ENCODE assay signal across 26 cellular contexts in the genomic region with DNA sequence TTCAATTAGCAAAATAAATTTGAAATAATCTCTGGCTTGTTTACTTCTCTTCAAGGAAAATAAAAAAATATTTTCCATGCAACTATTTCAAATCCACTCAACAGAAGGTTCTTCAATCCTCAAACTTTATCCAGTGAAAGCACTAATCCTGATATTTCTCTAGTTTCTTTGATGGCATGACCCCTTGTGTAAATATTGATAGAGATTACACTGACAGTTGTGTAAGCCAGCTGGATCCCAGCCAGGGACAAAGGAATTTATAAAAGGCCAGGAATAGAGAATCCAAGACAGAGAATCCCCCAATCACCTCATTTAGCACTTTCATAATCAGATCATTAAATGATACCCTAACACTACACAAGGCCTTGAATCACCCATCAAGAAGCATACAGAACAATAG.
DNase-seq lines count a peak whose midpoint lies in the region; ATAC-seq, FAIRE-seq and TF ChIP-seq lines count a peak whose summit lies in the region.
"Had no signal": no experiment of that assay in that cellular context is flagged by ENCODE, and none has a peak within 500 bp of the region (broad histone marks: within the 10 kb centered on the region; RNA-seq: fewer than 3 reads in every experiment).

No MANE protein-coding gene starts in this region.

- no peaks in the 10 kb centered on the region for H3K36me3 Mint-ChIP-seq in activated CD4-positive, alpha-beta T cell treated with anti-CD3 and anti-CD28 coated beads for 36 hours (ENCODE audit: low read depth)
- H3K36me3 Mint-ChIP-seq: memory B cell had no signal

- H3K9me2 ChIP-seq in PC-3 (replicated peaks; ENCODE audit: low read length): no peaks in the 10 kb centered on the region

- no TSS peak for BruUV-seq in PC-3 (replicated peaks; lab: Mats Ljungman, UMichigan)

- H3K4me1 Mint-ChIP-seq in activated CD4-positive, alpha-beta T cell treated with anti-CD3 and anti-CD28 coated beads for 36 hours: peaks cover 3% of the 10 kb centered on the region
- H3K4me1 Mint-ChIP-seq: memory B cell had no signal

- no peaks in the 10 kb centered on the region for H4K20me1 ChIP-seq in PC-3 (ENCODE audit: low read length)

- DNase-seq in A549 (ENCODE audit: low read depth in 1 of 2, low spot score in 1 of 2): peak in 1 of 2 experiments; percentile 57
- DNase-seq in COR-L47 (lab: John Stamatoyannopoulos, UW): peak; percentile 44
- peak; percentile 52 for DNase-seq in PC-3
- DNase-seq in fibroblast of pulmonary artery (ENCODE audit: low read depth): peak; percentile 44
- DNase-seq in activated CD4-positive, alpha-beta T cell treated with anti-CD3 and anti-CD28 coated beads for 36 hours: no peak
- DNase-seq in superior temporal gyrus (ENCODE audit: extremely low spot score): no peak
- DNase-seq in NCI-H446 treated with DMSO at 0.1 percent for 48 hours (lab: John Stamatoyannopoulos, UW): no peak
- DNase-seq in activated CD4-positive, CD25-positive, alpha-beta regulatory T cell (lab: John Stamatoyannopoulos, UW): no peak
- DNase-seq: activated CD4-positive, alpha-beta T cell treated with anti-CD3 and anti-CD28 coated beads, Interleukin-2, amount 50 U/mL, for 4 hours; activated naive CD4-positive, alpha-beta T cell treated with Interleukin-2 at 50 U/mL for 16 hours; activated T-cell treated with anti-CD3 and anti-CD28 coated beads for 4 hours; AML-193; anterior cingulate cortex; effector memory CD8-positive, alpha-beta T cell; glutamatergic neuron; NCI-H1092 treated with DMSO at 0.1 percent for 48 hours; nephron progenitor cell; posterior cingulate gyrus; SIG-M5; stimulated activated CD4-positive, alpha-beta T cell treated with anti-CD3 and anti-CD28 coated beads, Interleukin-4, amount 100 ng/mL, for 1 hour; T-helper 17 cell; upper lobe of right lung had no signal

- peak in 1 of 2 experiments; percentile 39; a peak in 2 of 6 replicates for ATAC-seq in A549
- no peak for ATAC-seq in PC-3
- ATAC-seq in activated CD4-positive, alpha-beta T cell treated with anti-CD3 and anti-CD28 coated beads for 36 hours: no peak
- ATAC-seq: effector memory CD8-positive, alpha-beta T cell; T-helper 17 cell; upper lobe of right lung had no signal

- H3K4me1 ChIP-seq in A549 (peaks cover 26% of the 10 kb centered on the region), PC-3 (ENCODE audit: insufficient read depth, low read length) (peaks cover 27% of the 10 kb centered on the region)

- no peak for FAIRE-seq in A549 (lab: Jason Lieb, UNC)
- FAIRE-seq: H1 had no signal

- no peak overlapping the region for H3K9ac ChIP-seq in PC-3 (ENCODE audit: low read length)
- H3K9ac ChIP-seq: KMS-11 had no signal

- H3K9me3 Mint-ChIP-seq in activated CD4-positive, alpha-beta T cell treated with anti-CD3 and anti-CD28 coated beads for 36 hours (ENCODE audit: low read depth): no peaks in the 10 kb centered on the region
- H3K9me3 Mint-ChIP-seq: effector memory CD8-positive, alpha-beta T cell; memory B cell had no signal

- peaks cover 2% of the 10 kb centered on the region for H3K27me3 Mint-ChIP-seq in activated CD4-positive, alpha-beta T cell treated with anti-CD3 and anti-CD28 coated beads for 36 hours

- no peak for TF ChIP-seq RAD21 in A549 (conservative IDR thresholded peaks at IDR 0.05 in 1 of 2, IDR thresholded peaks at IDR 0.05 in 1 of 2)

- POLR2A ChIA-PET in A549 (lab: Yijun Ruan, JAX): no interaction called here
- POLR2A ChIA-PET in PC-3 (lab: Charles Lee; ENCODE audit: unreplicated experiment): no interaction called here
- POLR2A ChIA-PET in activated CD4-positive, alpha-beta T cell treated with anti-CD3 and anti-CD28 coated beads for 36 hours (lab: Charles Lee): no interaction called here

- no peak for TF ChIP-seq POLR2A in A549 (IDR thresholded peaks at IDR 0.05; ENCODE audit: low read length)

- no peak overlapping the region for H3K4me3 Mint-ChIP-seq in activated CD4-positive, alpha-beta T cell treated with anti-CD3 and anti-CD28 coated beads for 36 hours
- H3K4me3 Mint-ChIP-seq: effector memory CD8-positive, alpha-beta T cell; memory B cell; nephron progenitor cell; T-helper 17 cell had no signal

- no peak overlapping the region for H3K27ac Mint-ChIP-seq in activated CD4-positive, alpha-beta T cell treated with anti-CD3 and anti-CD28 coated beads for 36 hours
- H3K27ac Mint-ChIP-seq: effector memory CD8-positive, alpha-beta T cell; memory B cell; nephron progenitor cell; T-helper 17 cell had no signal

- no peaks in the 10 kb centered on the region for H3F3A ChIP-seq in PC-3 (ENCODE audit: low read length, unreplicated experiment)

- intact Hi-C loops in PC-3 (cut with micrococcal nuclease): no loop called here
- intact Hi-C loops in activated CD4-positive, alpha-beta T cell treated with anti-CD3 and anti-CD28 coated beads for 36 hours (cut with DNase I, micrococcal nuclease): no loop called here

- H3K4me3 ChIP-seq in A549 (no peak overlapping the region), PC-3 (ENCODE audit: low read length) (no peak overlapping the region), fibroblast of pulmonary artery (replicated peaks; ENCODE audit: low read depth, low read length) (no peak overlapping the region)
- H3K4me3 ChIP-seq: smooth muscle cell, upper lobe of right lung had no signal

- H3K27ac ChIP-seq in A549 (no peak overlapping the region), PC-3 (ENCODE audit: low read length) (no peak overlapping the region)
- H3K27ac ChIP-seq: KMS-11, upper lobe of right lung had no signal

- no peaks in the 10 kb centered on the region for H3K36me3 ChIP-seq in PC-3 (ENCODE audit: low read depth, low read length)
- H3K36me3 ChIP-seq: upper lobe of right lung had no signal

- no peaks in the 10 kb centered on the region for H3K79me2 ChIP-seq in PC-3 (ENCODE audit: low read length)

- no peak for TF ChIP-seq CTCF in A549 (IDR thresholded peaks at IDR 0.05)
- TF ChIP-seq CTCF in PC-3 (conservative IDR thresholded peaks at IDR 0.05; ENCODE audit: low read depth, low read length): no peak
- no peak for TF ChIP-seq CTCF in fibroblast of pulmonary artery (IDR thresholded peaks at IDR 0.05; ENCODE audit: low read length, missing control alignments)

- no peak overlapping the region for H2AFZ ChIP-seq in PC-3 (ENCODE audit: low read length)

- no peak for TF ChIP-seq EP300 in A549 (IDR thresholded peaks at IDR 0.05)

- no peaks in the 10 kb centered on the region for H3K27me3 ChIP-seq in PC-3 (ENCODE audit: low read length)
- H3K27me3 ChIP-seq: upper lobe of right lung had no signal

- CTCF ChIA-PET in A549 (lab: Yijun Ruan, JAX) (interaction anchor here (0.9 kb wide), 1 partner anchor 9 kb away, joined by 3 read pairs; no protein-coding TSS in a partner anchor), PC-3 (lab: Charles Lee) (no interaction called here)
- CTCF ChIA-PET in activated CD4-positive, alpha-beta T cell treated with anti-CD3 and anti-CD28 coated beads for 36 hours (lab: Charles Lee): no interaction called here

- no peaks in the 10 kb centered on the region for H3K9me3 ChIP-seq in A549
- no peaks in the 10 kb centered on the region for H3K9me3 ChIP-seq in PC-3 (ENCODE audit: low read length)
- H3K9me3 ChIP-seq: upper lobe of right lung had no signal

- H3K4me2 ChIP-seq in A549 (peak overlapping the region; percentile 37), PC-3 (ENCODE audit: low read length) (0 out of 2 replicates have a peak overlapping the region, but pooled peaks have one; percentile 33)
- H3K4me2 ChIP-seq: KMS-11, smooth muscle cell had no signal

TF ChIP-seq in A549, 52 proteins besides CTCF, POLR2A, EP300 and RAD21:
- TF ChIP-seq CBX8 (IDR thresholded peaks at IDR 0.05) (no peak), HES2 (IDR thresholded peaks at IDR 0.05) (peak; percentile 25; the same call in 1 of the 2 replicates), CEBPB (IDR thresholded peaks at IDR 0.05) (peak; percentile 68 to 83; a peak in 3 of 4 replicates), GATA3 (IDR thresholded peaks at IDR 0.05; ENCODE audit: borderline replicate concordance) (peak; percentile 56; the same call in 1 of the 2 replicates), ZSCAN20 (CRISPR knock-in tag; IDR thresholded peaks at IDR 0.05) (no peak), HOXB13 (CRISPR knock-in tag; IDR thresholded peaks at IDR 0.05; ENCODE audit: low read depth) (no peak), HDAC2 (IDR thresholded peaks at IDR 0.05) (no peak)
- TF ChIP-seq, protein P1, sequence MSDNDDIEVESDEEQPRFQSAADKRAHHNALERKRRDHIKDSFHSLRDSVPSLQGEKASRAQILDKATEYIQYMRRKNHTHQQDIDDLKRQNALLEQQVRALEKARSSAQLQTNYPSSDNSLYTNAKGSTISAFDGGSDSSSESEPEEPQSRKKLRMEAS (IDR thresholded peaks at IDR 0.05): 0 out of 2 replicates have a peak, but pooled peaks have one; percentile 30
- TF ChIP-seq, protein P2, sequence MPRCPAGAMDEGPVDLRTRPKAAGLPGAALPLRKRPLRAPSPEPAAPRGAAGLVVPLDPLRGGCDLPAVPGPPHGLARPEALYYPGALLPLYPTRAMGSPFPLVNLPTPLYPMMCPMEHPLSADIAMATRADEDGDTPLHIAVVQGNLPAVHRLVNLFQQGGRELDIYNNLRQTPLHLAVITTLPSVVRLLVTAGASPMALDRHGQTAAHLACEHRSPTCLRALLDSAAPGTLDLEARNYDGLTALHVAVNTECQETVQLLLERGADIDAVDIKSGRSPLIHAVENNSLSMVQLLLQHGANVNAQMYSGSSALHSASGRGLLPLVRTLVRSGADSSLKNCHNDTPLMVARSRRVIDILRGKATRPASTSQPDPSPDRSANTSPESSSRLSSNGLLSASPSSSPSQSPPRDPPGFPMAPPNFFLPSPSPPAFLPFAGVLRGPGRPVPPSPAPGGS (IDR thresholded peaks at IDR 0.05): 0 out of 3 replicates have a peak, but pooled peaks have one; percentile 33
TF ChIP-seq in A549: peak in this region for 5.

Comparison
In these comparisons a context has a peak if more than half of its experiments do, and no peak if none do; other contexts are left out.
1. DNase-seq: peak in COR-L47 (single experiment), PC-3 (single experiment) and fibroblast of pulmonary artery (single experiment); none in activated CD4-positive, alpha-beta T cell treated with anti-CD3 and anti-CD28 coated beads for 36 hours (single experiment), superior temporal gyrus (single experiment), NCI-H446 treated with DMSO at 0.1 percent for 48 hours (single experiment) and activated CD4-positive, CD25-positive, alpha-beta regulatory T cell (0 of 4).